In genomic region chr2:221554769-221555510, GRCh38 we compare ENCODE assay signal across 9 cellular contexts. TPM values are rescaled to one million over a fixed set of nuclear protein-coding genes. Genes with fewer than 3 reads are reported as not detected.
A peak's percentile ranks its signal among the peaks of the same experiment; 100 is the strongest.
DNase-seq lines count a peak whose midpoint lies in the region; ATAC-seq and TF ChIP-seq lines count a peak whose summit lies in the region.
"Had no signal": no experiment of that assay in that cellular context is flagged by ENCODE, and none has a peak within 500 bp of the region (broad histone marks: within the 10 kb centered on the region; RNA-seq: fewer than 3 reads in every experiment).

No MANE protein-coding gene starts in this region.

- no peaks in the 10 kb centered on the region for H3K36me3 Mint-ChIP-seq in endothelial cell (ENCODE audit: low read depth, unreplicated experiment)

- no peaks in the 10 kb centered on the region for H3K9me3 ChIP-seq in SJCRH30 (replicated peaks)

- H3K27ac Mint-ChIP-seq in endothelial cell (ENCODE audit: unreplicated experiment): no peak overlapping the region

- H3K4me3 ChIP-seq in fibroblast of mammary gland (ENCODE audit: control insufficient read depth, low read depth, low read length) (no peak overlapping the region), SJCRH30 (no peak overlapping the region)

- peak; percentile 95 for ATAC-seq in GM19463 (IDR thresholded peaks at IDR 0.05; ENCODE audit: unreplicated experiment)
- peak; percentile 98 for ATAC-seq in HG03354 (IDR thresholded peaks at IDR 0.05; ENCODE audit: poor library complexity, severe bottlenecking, unreplicated experiment)

- DNase-seq in GM04504 (ENCODE audit: low read depth) (peak; percentile 21), fibroblast of mammary gland (ENCODE audit: low read depth) (peak; percentile 42), SJCRH30 (no peak), endothelial cell (ENCODE audit: low spot score) (no peak), SIG-M5 (lab: John Stamatoyannopoulos, UW) (no peak), SKM-1 (lab: John Stamatoyannopoulos, UW; ENCODE audit: unreplicated experiment) (no peak)

- no peak overlapping the region for H3K4me3 Mint-ChIP-seq in endothelial cell (ENCODE audit: unreplicated experiment)

- no peaks in the 10 kb centered on the region for H3K9me3 Mint-ChIP-seq in endothelial cell (ENCODE audit: unreplicated experiment)

- H3K27me3 Mint-ChIP-seq in endothelial cell (ENCODE audit: unreplicated experiment): no peaks in the 10 kb centered on the region

- no peak overlapping the region for H3K27ac ChIP-seq in SJCRH30
- H3K27ac ChIP-seq: KMS-11 had no signal

- TF ChIP-seq CTCF in fibroblast of mammary gland (conservative IDR thresholded peaks at IDR 0.05; ENCODE audit: control insufficient read depth, insufficient read depth, low read depth, low read length) (no peak), endothelial cell (IDR thresholded peaks at IDR 0.05; ENCODE audit: unreplicated experiment) (no peak)

- no peaks in the 10 kb centered on the region; the same call in 1 of the 2 replicates for H3K4me1 ChIP-seq in SJCRH30

- H3K4me1 Mint-ChIP-seq in endothelial cell (ENCODE audit: unreplicated experiment): peaks cover 22% of the 10 kb centered on the region

- H3K27me3 ChIP-seq in SJCRH30: no peaks in the 10 kb centered on the region; the same call in 1 of the 2 replicates

- no peaks in the 10 kb centered on the region for H3K36me3 ChIP-seq in SJCRH30

RNA-seq across cellular contexts. Expression of gene EPHA4, which starts 17.2 kb away (rescaled TPM):
- 4.0 and 4.2 TPM in 2 replicates for total RNA-seq in SJCRH30 (2014; rRNA removed; shearing (Covaris generic))
- total RNA-seq in endothelial cell (ENCODE audit: unreplicated experiment): 62.0 TPM

Comparison
In these comparisons a context has a peak if more than half of its experiments do, and no peak if none do; other contexts are left out.
1. DNase-seq: peak in GM04504 (single experiment) and fibroblast of mammary gland (single experiment); none in SJCRH30 (0 of 2), endothelial cell (single experiment), SIG-M5 (single experiment) and SKM-1 (single experiment).
2. RNA of gene EPHA4, which starts 17.2 kb away (total RNA-seq): 62.0 TPM in endothelial cell (single experiment); 4.0 to 4.2 TPM in SJCRH30; every median in the first group is over 10 times any median in the second.